14 cellular contexts compared by ENCODE assay signal in the genomic region with DNA sequence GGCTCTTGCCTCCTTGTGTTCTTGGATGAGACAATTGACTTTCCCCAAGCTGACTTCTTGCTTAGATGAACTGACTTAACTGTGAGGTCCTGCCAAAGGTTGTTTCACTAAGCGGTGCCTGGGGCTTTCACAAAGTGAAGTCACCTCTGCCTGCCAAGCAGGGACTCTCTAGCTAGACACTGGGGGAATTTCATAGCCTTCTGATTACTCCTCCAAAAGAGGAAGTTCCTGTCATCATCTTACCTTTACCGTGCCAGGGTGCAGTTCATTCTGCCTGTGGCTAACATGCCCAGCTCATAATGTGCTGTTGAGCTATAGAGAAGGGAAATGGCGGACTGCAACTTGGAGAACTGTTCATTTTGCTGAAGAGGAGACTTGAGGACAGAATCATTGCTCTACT.
DNase-seq lines count a peak whose midpoint lies in the region; ATAC-seq and TF ChIP-seq lines count a peak whose summit lies in the region.
"Had no signal": no experiment of that assay in that cellular context is flagged by ENCODE, and none has a peak within 500 bp of the region (broad histone marks: within the 10 kb centered on the region; RNA-seq: fewer than 3 reads in every experiment).

No MANE protein-coding gene starts in this region.

- H3K4me3 ChIP-seq in GM06990 (replicated peaks; ENCODE audit: low read depth, low read length) = peak overlapping the region; percentile 30; the same call in 1 of the 2 replicates
- H3K4me3 ChIP-seq in thyroid gland (replicated peaks in 1 of 3) = no peak overlapping the region
- no peak overlapping the region for H3K4me3 ChIP-seq in ascending aorta

- TF ChIP-seq POLR2A in thyroid gland (IDR thresholded peaks at IDR 0.05) = no peak

- H3K9me3 ChIP-seq in thyroid gland (no peaks in the 10 kb centered on the region), ascending aorta (no peaks in the 10 kb centered on the region)

- H3K27me3 ChIP-seq in GM06990 (replicated peaks; ENCODE audit: control insufficient read depth, insufficient read depth, low read length) = no peaks in the 10 kb centered on the region
- H3K27me3 ChIP-seq in thyroid gland = no peaks in the 10 kb centered on the region
- H3K27me3 ChIP-seq in ascending aorta = no peaks in the 10 kb centered on the region

- H3K4me1 ChIP-seq in thyroid gland = no peaks in the 10 kb centered on the region
- no peaks in the 10 kb centered on the region for H3K4me1 ChIP-seq in ascending aorta

- ATAC-seq in GM19328 (IDR thresholded peaks at IDR 0.05; ENCODE audit: unreplicated experiment) = peak; percentile 73
- ATAC-seq in HG02759 (IDR thresholded peaks at IDR 0.05; ENCODE audit: unreplicated experiment) = peak; percentile 97
- ATAC-seq in HG03442 (IDR thresholded peaks at IDR 0.05; ENCODE audit: unreplicated experiment) = peak; percentile 97

- intact Hi-C loops in thyroid gland (cut with DNase I) (no loop called here), ascending aorta (cut with DNase I) (no loop called here)

- H3K27ac ChIP-seq in thyroid gland (no peak overlapping the region), ascending aorta (no peak overlapping the region)
- H3K27ac ChIP-seq: KMS-11 had no signal

- 85 to 87% methylated on average over 3 of the region's 3 CpGs for WGBS in thyroid gland, 2 donors

- H3K36me3 ChIP-seq in GM06990 (ENCODE audit: control insufficient read depth, insufficient read depth, low read length) = no peaks in the 10 kb centered on the region
- H3K36me3 ChIP-seq in thyroid gland = no peaks in the 10 kb centered on the region
- H3K36me3 ChIP-seq in ascending aorta = no peaks in the 10 kb centered on the region

- TF ChIP-seq CTCF in GM06990 (IDR thresholded peaks at IDR 0.05; ENCODE audit: insufficient read depth, low read length, poor library complexity, severe bottlenecking) = no peak
- TF ChIP-seq CTCF in thyroid gland (IDR thresholded peaks at IDR 0.05) = no peak
- no peak for TF ChIP-seq CTCF in ascending aorta (IDR thresholded peaks at IDR 0.05)

- peak; percentile 27 for DNase-seq in GM06990 (ENCODE audit: extremely low read depth, insufficient read length)
- no peak for DNase-seq in thyroid gland
- no peak for DNase-seq in ascending aorta (ENCODE audit: low spot score in 2 of 2)
- DNase-seq in NCI-H345 (lab: John Stamatoyannopoulos, UW) = no peak
- no peak for DNase-seq in AG08396 (ENCODE audit: low spot score)
- DNase-seq: activated CD4-positive, alpha-beta T cell treated with anti-CD3 and anti-CD28 coated beads, Interleukin-2, amount 50 U/mL, for 48 hours; DND-41; hypothalamus; NCI-H748 treated with DMSO at 0.1 percent for 48 hours; stimulated activated CD8-positive, alpha-beta memory T cell treated with anti-CD3 and anti-CD28 coated beads, Interleukin-4, amount 100 ng/mL, for 48 hours had no signal
